ENCODE assay signal across 16 cellular contexts in the genomic region with DNA sequence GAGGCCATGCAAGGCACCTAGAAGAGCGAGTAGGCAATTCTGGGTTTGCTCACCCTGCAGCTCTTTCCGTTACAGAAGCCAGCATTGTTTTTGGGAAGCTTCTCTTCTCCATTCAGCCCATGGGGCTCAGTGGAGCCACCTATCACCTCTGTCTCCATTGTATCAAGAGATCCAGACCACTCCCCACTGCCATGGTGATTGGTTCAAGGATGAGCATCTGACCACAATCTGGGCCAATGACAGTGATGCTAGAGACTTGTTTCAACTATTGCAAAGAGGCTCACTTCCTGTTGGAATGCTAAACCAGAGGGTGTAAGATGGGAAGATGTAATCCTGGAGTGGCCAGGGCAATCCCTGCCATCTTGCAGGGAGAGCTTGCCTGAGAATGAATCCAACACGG. TPM values are rescaled to one million over a fixed set of nuclear protein-coding genes. Genes with fewer than 3 reads are reported as not detected.
DNase-seq lines count a peak whose midpoint lies in the region; ATAC-seq and TF ChIP-seq lines count a peak whose summit lies in the region.
"Had no signal": no experiment of that assay in that cellular context is flagged by ENCODE, and none has a peak within 500 bp of the region (broad histone marks: within the 10 kb centered on the region; RNA-seq: fewer than 3 reads in every experiment).

No MANE protein-coding gene starts in this region.

- no peaks in the 10 kb centered on the region for H3K9me3 ChIP-seq in BE2C
- H3K9me3 ChIP-seq in left lung: no peaks in the 10 kb centered on the region
- H3K9me3 ChIP-seq: BLaER1, sigmoid colon had no signal

- intact Hi-C loops in left lung (cut with DNase I): no loop called here

- no peak overlapping the region for H3K27ac ChIP-seq in left lung
- H3K27ac ChIP-seq: BLaER1, sigmoid colon had no signal

- no peaks in the 10 kb centered on the region for H3K27me3 ChIP-seq in BE2C
- H3K27me3 ChIP-seq in left lung: no peaks in the 10 kb centered on the region
- H3K27me3 ChIP-seq: BLaER1 had no signal

- H3K4me1 ChIP-seq in BE2C (no peaks in the 10 kb centered on the region), left lung (no peaks in the 10 kb centered on the region)
- H3K4me1 ChIP-seq: sigmoid colon had no signal

- H3K4me3 ChIP-seq in BE2C (ENCODE audit: low read depth, low read length) (no peak overlapping the region), cardiac fibroblast (replicated peaks in 1 of 2; ENCODE audit: low read depth in 2 of 2, low read length in 2 of 2) (no peak overlapping the region), left lung (no peak overlapping the region)
- H3K4me3 ChIP-seq: BLaER1, sigmoid colon had no signal

- H3K36me3 ChIP-seq in BE2C (no peaks in the 10 kb centered on the region), left lung (no peaks in the 10 kb centered on the region)
- H3K36me3 ChIP-seq: BLaER1, sigmoid colon had no signal

- DNase-seq in BE2C (peak; percentile 34), H4 (ENCODE audit: low spot score) (peak; percentile 63), NCI-H510A treated with DMSO at 0.1 percent for 48 hours (lab: John Stamatoyannopoulos, UW) (peak; percentile 18), cardiac fibroblast (ENCODE audit: low read depth in 2 of 2) (peak; percentile 6 to 19), left lung (no peak), SIG-M5 treated with dmso at 0.1 percent for 504 hours (lab: John Stamatoyannopoulos, UW; ENCODE audit: unreplicated experiment) (no peak)
- no peak for DNase-seq in stimulated activated CD4-positive, alpha-beta T cell treated with anti-CD3 and anti-CD28 coated beads, Interleukin-15, amount 100 ng/mL, for 24 hours
- DNase-seq: activated CD4-positive, alpha-beta memory T cell treated with anti-CD3 and anti-CD28 coated beads for 36 hours; activated effector memory CD4-positive, alpha-beta T cell treated with Interleukin-2 at 50 U/mL for 16 hours; effector CD8-positive, alpha-beta T cell; left cardiac atrium; naive thymus-derived CD4-positive, alpha-beta T cell; NCI-H2081 treated with DMSO at 0.1 percent for 48 hours; sigmoid colon had no signal

- TF ChIP-seq CTCF in BE2C (IDR thresholded peaks at IDR 0.05; ENCODE audit: low read depth, low read length): no peak
- TF ChIP-seq CTCF in cardiac fibroblast (IDR thresholded peaks at IDR 0.05; ENCODE audit: low read depth, low read length): no peak
- no peak for TF ChIP-seq CTCF in left lung (IDR thresholded peaks at IDR 0.05)

- ATAC-seq in left lung (no peak), GM21515 (IDR thresholded peaks at IDR 0.05; ENCODE audit: unreplicated experiment) (no peak)
- ATAC-seq: left cardiac atrium; naive thymus-derived CD4-positive, alpha-beta T cell had no signal

RNA-seq across cellular contexts. Expression of gene SPATA21, which starts 6.6 kb away (rescaled TPM):
- not detected for polyA plus RNA-seq in BE2C (2012; ENCODE audit: insufficient read depth, insufficient read length, low read depth)
- total RNA-seq in H4 (2014; rRNA removed; shearing (Covaris generic)): not detected in 2 replicates
- total RNA-seq in left lung: not detected
- total RNA-seq: activated CD4-positive, alpha-beta memory T cell treated with anti-CD3 and anti-CD28 coated beads for 36 hours; left cardiac atrium; naive thymus-derived CD4-positive, alpha-beta T cell; sigmoid colon had no signal
- polyA plus RNA-seq: naive thymus-derived CD4-positive, alpha-beta T cell had no signal

RNA-seq across cellular contexts. Expression of gene NECAP2, which starts 9.9 kb away (rescaled TPM):
- polyA plus RNA-seq in BE2C (2012; ENCODE audit: insufficient read depth, insufficient read length, low read depth): 43.0 TPM
- total RNA-seq in H4 (2014; rRNA removed; shearing (Covaris generic)): 55.5 and 56.9 TPM in 2 replicates
- total RNA-seq in left lung: 10 to 100 TPM; 69.5 to 73.5 TPM

Comparison
In these comparisons a context has a peak if more than half of its experiments do, and no peak if none do; other contexts are left out.
1. DNase-seq: peak in BE2C (single experiment), H4 (single experiment), NCI-H510A treated with DMSO at 0.1 percent for 48 hours (single experiment) and cardiac fibroblast (2 of 2); none in left lung (0 of 2), stimulated activated CD4-positive, alpha-beta T cell treated with anti-CD3 and anti-CD28 coated beads, Interleukin-15, amount 100 ng/mL, for 24 hours (single experiment) and SIG-M5 treated with dmso at 0.1 percent for 504 hours (single experiment).